In the genomic region with DNA sequence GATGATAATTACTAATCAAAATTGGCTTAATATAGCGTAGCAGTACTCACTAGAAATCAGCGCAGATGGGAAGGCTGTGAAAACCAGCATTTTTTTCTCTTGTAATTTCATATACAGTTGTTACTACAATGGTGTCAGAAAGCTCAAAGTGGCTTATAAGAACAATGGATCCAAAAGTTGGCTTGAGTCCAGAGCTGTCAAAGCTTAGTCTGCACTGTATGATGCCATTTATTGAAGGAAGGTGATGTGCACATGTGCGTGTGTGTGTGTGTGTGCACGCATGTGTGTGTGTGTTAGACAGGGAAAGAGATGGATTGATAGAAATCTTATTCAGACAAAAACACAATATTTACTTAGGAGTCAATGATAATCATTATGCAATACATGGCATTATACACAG, we compare ENCODE assay signal across 29 cellular contexts.
A peak's percentile ranks its signal among the peaks of the same experiment; 100 is the strongest.
DNase-seq lines count a peak whose midpoint lies in the region; ATAC-seq, FAIRE-seq and TF ChIP-seq lines count a peak whose summit lies in the region.
"Had no signal": no experiment of that assay in that cellular context is flagged by ENCODE, and none has a peak within 500 bp of the region (broad histone marks: within the 10 kb centered on the region; RNA-seq: fewer than 3 reads in every experiment).

No MANE protein-coding gene starts in this region.

- TF ChIP-seq CTCF in astrocyte (IDR thresholded peaks at IDR 0.05; ENCODE audit: insufficient read depth, low read depth, low read length) (no peak), GM13976 (IDR thresholded peaks at IDR 0.05; ENCODE audit: borderline replicate concordance, control extremely low read depth, extremely low read depth, insufficient read depth, missing control alignments) (no peak)

- in situ Hi-C loops in GM13976 (cut with MboI; ENCODE audit: low sequenced_read_pairs, unreplicated experiment): loop anchor here (25.0 kb wide), 1 partner anchor 196 kb away; no protein-coding TSS in a partner anchor

- no peak overlapping the region for H3K4me3 ChIP-seq in astrocyte (ENCODE audit: insufficient read depth, low read depth, low read length)
- H3K4me3 ChIP-seq: BLaER1, esophagus squamous epithelium, SJCRH30, spleen, upper lobe of right lung had no signal

- H4K20me1 ChIP-seq in astrocyte (ENCODE audit: insufficient read depth, low read length): no peaks in the 10 kb centered on the region
- H4K20me1 ChIP-seq: BLaER1 had no signal

- peak overlapping the region; percentile 51 for H3K4me2 ChIP-seq in astrocyte (ENCODE audit: low read length)
- H3K4me2 ChIP-seq: BLaER1 had no signal

- no peaks in the 10 kb centered on the region for H3K27me3 Mint-ChIP-seq in astrocyte (ENCODE audit: low read depth, unreplicated experiment)
- H3K27me3 Mint-ChIP-seq in stimulated activated naive B cell treated with anti-CD40 and anti-IgM and Interleukin-4, amounts not matched to agents 10 μg/mL and 1 μg/mL and 100 μg/mL, for 72 hours: peaks cover 13 to 20% of the 10 kb centered on the region in 2 donors

- no peak overlapping the region for H3K9ac ChIP-seq in astrocyte (ENCODE audit: low read length)
- H3K9ac ChIP-seq: BLaER1 had no signal

- CTCF ChIA-PET in HEK293T (lab: Yijun Ruan, JAX): interaction anchor here (0.7 kb wide), 1 partner anchor 539 kb away, joined by 3 read pairs; no protein-coding TSS in a partner anchor

- no peaks in the 10 kb centered on the region for H3K9me3 ChIP-seq in astrocyte (ENCODE audit: insufficient read depth, low read depth, low read length)
- H3K9me3 ChIP-seq: BLaER1, esophagus squamous epithelium, SJCRH30, spleen, upper lobe of right lung had no signal

- H3K27me3 ChIP-seq in astrocyte (ENCODE audit: insufficient read depth, low read length): no peaks in the 10 kb centered on the region
- H3K27me3 ChIP-seq: BLaER1, esophagus squamous epithelium, SJCRH30, upper lobe of right lung had no signal

- no peaks in the 10 kb centered on the region for H3K9me3 Mint-ChIP-seq in astrocyte (ENCODE audit: unreplicated experiment)
- H3K9me3 Mint-ChIP-seq in stimulated activated naive B cell treated with anti-CD40 and anti-IgM and Interleukin-4, amounts not matched to agents 10 μg/mL and 1 μg/mL and 100 μg/mL, for 72 hours: no peaks in the 10 kb centered on the region
- H3K9me3 Mint-ChIP-seq: activated T-cell treated with anti-CD3 and anti-CD28 coated beads, Interleukin-2, amount 50 U/mL, for 4 hours; effector memory CD8-positive, alpha-beta T cell; naive thymus-derived CD8-positive, alpha-beta T cell; stimulated activated effector memory CD8-positive, alpha-beta T cell treated with anti-CD3 and anti-CD28 coated beads, Interleukin-12 subunit alpha, Interleukin-12 subunit beta, amount 100 ng/mL, for 72 hours; T-helper 1 cell treated with Interleukin-12 subunit alpha and Interleukin-12 subunit beta and Interleukin-4 antibody, amounts not matched to agents 30 μg/mL and 1 μg/mL, for 36 hours had no signal

- no peak overlapping the region for H2AFZ ChIP-seq in astrocyte (ENCODE audit: low read depth, low read length)

- DNase-seq in NCI-H748 (lab: John Stamatoyannopoulos, UW; ENCODE audit: unreplicated experiment): peak; percentile 40
- no peak for DNase-seq in NCI-H748 treated with DMSO at 0.1 percent for 48 hours (lab: John Stamatoyannopoulos, UW)
- DNase-seq in NCI-H187 (lab: John Stamatoyannopoulos, UW): peak; percentile 35 to 63
- no peak for DNase-seq in astrocyte (ENCODE audit: low read depth)
- peak; percentile 59 for DNase-seq in pulmonary artery endothelial cell (ENCODE audit: low read depth, low spot score)
- no peak for DNase-seq in GM13976 (ENCODE audit: low spot score)
- DNase-seq in stimulated activated naive B cell treated with anti-CD40 and anti-IgM and Interleukin-4, amounts not matched to agents 10 μg/mL and 1 μg/mL and 100 μg/mL, for 72 hours: no peak
- DNase-seq in HEK293T (ENCODE audit: extremely low spot score): no peak
- DNase-seq: ACHN; activated CD4-positive, alpha-beta T cell treated with anti-CD3 and anti-CD28 coated beads for 36 hours; activated T-cell treated with anti-CD3 and anti-CD28 coated beads, Interleukin-2, amount 50 U/mL, for 4 hours; Calu3; effector memory CD8-positive, alpha-beta T cell; esophagus squamous epithelium; islet precursor cell; midbrain; naive thymus-derived CD8-positive, alpha-beta T cell; NCI-H1092 treated with DMSO at 0.1 percent for 48 hours; SJCRH30; spleen; stimulated activated CD4-positive, alpha-beta T cell treated with anti-CD3 and anti-CD28 coated beads, Interleukin-2, amount 100 ng/mL, for 48 hours; upper lobe of right lung had no signal

- ATAC-seq in stimulated activated naive B cell treated with anti-CD40 and anti-IgM and Interleukin-4, amounts not matched to agents 10 μg/mL and 1 μg/mL and 100 μg/mL, for 72 hours (replicated peaks): no peak
- ATAC-seq: activated CD4-positive, alpha-beta T cell treated with anti-CD3 and anti-CD28 coated beads for 36 hours; activated T-cell treated with anti-CD3 and anti-CD28 coated beads, Interleukin-2, amount 50 U/mL, for 4 hours; effector memory CD8-positive, alpha-beta T cell; HCT116; HepG2; naive thymus-derived CD8-positive, alpha-beta T cell; upper lobe of right lung had no signal

- H3K4me3 Mint-ChIP-seq in astrocyte (ENCODE audit: unreplicated experiment): no peak overlapping the region
- H3K4me3 Mint-ChIP-seq in stimulated activated naive B cell treated with anti-CD40 and anti-IgM and Interleukin-4, amounts not matched to agents 10 μg/mL and 1 μg/mL and 100 μg/mL, for 72 hours: no peak overlapping the region
- H3K4me3 Mint-ChIP-seq: activated CD4-positive, alpha-beta T cell treated with anti-CD3 and anti-CD28 coated beads for 36 hours; activated T-cell treated with anti-CD3 and anti-CD28 coated beads, Interleukin-2, amount 50 U/mL, for 4 hours; brain; effector memory CD8-positive, alpha-beta T cell; naive thymus-derived CD8-positive, alpha-beta T cell; stimulated activated effector memory CD8-positive, alpha-beta T cell treated with anti-CD3 and anti-CD28 coated beads, Interleukin-12 subunit alpha, Interleukin-12 subunit beta, amount 100 ng/mL, for 72 hours; T-helper 1 cell treated with Interleukin-12 subunit alpha and Interleukin-12 subunit beta and Interleukin-4 antibody, amounts not matched to agents 30 μg/mL and 1 μg/mL, for 36 hours had no signal

- peaks cover 15% of the 10 kb centered on the region for H3K4me1 Mint-ChIP-seq in astrocyte (ENCODE audit: low read depth, unreplicated experiment)
- H3K4me1 Mint-ChIP-seq in stimulated activated naive B cell treated with anti-CD40 and anti-IgM and Interleukin-4, amounts not matched to agents 10 μg/mL and 1 μg/mL and 100 μg/mL, for 72 hours: no peaks in the 10 kb centered on the region
- H3K4me1 Mint-ChIP-seq: activated CD4-positive, alpha-beta T cell treated with anti-CD3 and anti-CD28 coated beads for 36 hours; naive thymus-derived CD8-positive, alpha-beta T cell; stimulated activated effector memory CD8-positive, alpha-beta T cell treated with anti-CD3 and anti-CD28 coated beads, Interleukin-12 subunit alpha, Interleukin-12 subunit beta, amount 100 ng/mL, for 72 hours had no signal

- POLR2A ChIA-PET in HEK293T (lab: Yijun Ruan, JAX): no interaction called here

- H3K27ac Mint-ChIP-seq in astrocyte (ENCODE audit: unreplicated experiment): no peak overlapping the region
- H3K27ac Mint-ChIP-seq in stimulated activated naive B cell treated with anti-CD40 and anti-IgM and Interleukin-4, amounts not matched to agents 10 μg/mL and 1 μg/mL and 100 μg/mL, for 72 hours: no peak overlapping the region
- H3K27ac Mint-ChIP-seq: activated CD4-positive, alpha-beta T cell treated with anti-CD3 and anti-CD28 coated beads for 36 hours; brain; effector memory CD8-positive, alpha-beta T cell; naive thymus-derived CD8-positive, alpha-beta T cell; stimulated activated effector memory CD8-positive, alpha-beta T cell treated with anti-CD3 and anti-CD28 coated beads, Interleukin-12 subunit alpha, Interleukin-12 subunit beta, amount 100 ng/mL, for 72 hours; T-helper 1 cell treated with Interleukin-12 subunit alpha and Interleukin-12 subunit beta and Interleukin-4 antibody, amounts not matched to agents 30 μg/mL and 1 μg/mL, for 36 hours had no signal

- H3K4me1 ChIP-seq in astrocyte (ENCODE audit: insufficient read depth, low read length): peaks cover 23% of the 10 kb centered on the region
- H3K4me1 ChIP-seq: BLaER1, SJCRH30, spleen, upper lobe of right lung had no signal

- no peaks in the 10 kb centered on the region for H3K36me3 ChIP-seq in astrocyte (ENCODE audit: insufficient read depth, low read length)
- H3K36me3 ChIP-seq: BLaER1, esophagus squamous epithelium, SJCRH30, spleen, upper lobe of right lung had no signal

- no peak overlapping the region for H3K27ac ChIP-seq in astrocyte (ENCODE audit: low read depth, low read length)
- H3K27ac ChIP-seq: BLaER1, esophagus squamous epithelium, SJCRH30, spleen, upper lobe of right lung had no signal

- H3K79me2 ChIP-seq in astrocyte (ENCODE audit: insufficient read depth, low read length): no peaks in the 10 kb centered on the region

- no peaks in the 10 kb centered on the region for H3K36me3 Mint-ChIP-seq in astrocyte (ENCODE audit: low read depth, unreplicated experiment)
- H3K36me3 Mint-ChIP-seq in stimulated activated naive B cell treated with anti-CD40 and anti-IgM and Interleukin-4, amounts not matched to agents 10 μg/mL and 1 μg/mL and 100 μg/mL, for 72 hours: no peaks in the 10 kb centered on the region
- H3K36me3 Mint-ChIP-seq: naive thymus-derived CD8-positive, alpha-beta T cell; stimulated activated effector memory CD8-positive, alpha-beta T cell treated with anti-CD3 and anti-CD28 coated beads, Interleukin-12 subunit alpha, Interleukin-12 subunit beta, amount 100 ng/mL, for 72 hours had no signal

- FAIRE-seq in astrocyte (lab: Jason Lieb, UNC): no peak
- FAIRE-seq: HepG2, RCC 7860 had no signal

TF ChIP-seq in HEK293T, 16 proteins besides CTCF, POLR2A, EP300 and RAD21:
- TF ChIP-seq L3MBTL2 (conservative IDR thresholded peaks at IDR 0.05) (no peak), SUZ12 (IDR thresholded peaks at IDR 0.05) (no peak)
TF ChIP-seq in HEK293T: peak in this region for 0.

Comparison
In these comparisons a context has a peak if more than half of its experiments do, and no peak if none do; other contexts are left out.
1. DNase-seq: peak in NCI-H748 (single experiment), NCI-H187 (2 of 2) and pulmonary artery endothelial cell (single experiment); none in NCI-H748 treated with DMSO at 0.1 percent for 48 hours (single experiment), astrocyte (single experiment), GM13976 (single experiment), stimulated activated naive B cell treated with anti-CD40 and anti-IgM and Interleukin-4, amounts not matched to agents 10 μg/mL and 1 μg/mL and 100 μg/mL, for 72 hours (single experiment) and HEK293T (single experiment).